Comparison of ENCODE assay signal across 1 cellular context in the genomic region with DNA sequence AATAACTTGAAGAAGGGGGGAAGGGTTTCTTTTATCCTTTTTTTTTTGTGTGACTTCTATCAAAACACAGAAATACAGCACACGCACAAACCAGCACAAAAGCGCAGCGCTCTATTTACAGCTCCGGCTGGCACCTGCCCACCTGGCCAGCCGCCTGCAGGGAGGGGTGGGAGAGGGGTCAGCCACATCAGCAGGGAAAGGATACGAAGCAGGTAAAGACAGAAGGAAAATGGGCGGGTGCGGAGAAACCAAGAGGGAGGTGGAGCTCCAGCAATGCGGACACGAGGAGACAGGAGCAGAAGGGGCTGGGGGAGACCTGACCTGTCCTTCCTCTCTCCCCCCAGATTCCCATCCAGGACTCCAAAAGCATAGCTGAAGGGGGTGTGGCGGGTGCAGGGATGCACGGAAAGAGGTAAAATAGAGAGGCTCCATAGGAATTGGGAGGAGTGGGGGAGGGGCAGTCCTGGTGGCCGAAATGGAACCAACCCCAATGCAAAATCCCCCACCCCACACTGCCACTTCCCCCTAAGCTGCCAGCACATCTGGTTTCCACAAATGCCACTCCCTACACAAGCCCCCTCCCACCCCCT.
TF ChIP-seq lines count a peak whose summit lies in the region.

No MANE protein-coding gene starts in this region.

TF ChIP-seq in HepG2, 621 proteins besides CTCF, POLR2A, EP300 and RAD21:
- no peak for TF ChIP-seq PREB (CRISPR knock-in tag; IDR thresholded peaks at IDR 0.05)
- peak; percentile 40 for TF ChIP-seq RBM22 (optimal IDR thresholded peaks at IDR 0.05; ENCODE audit: low read length)
